In the genomic region with DNA sequence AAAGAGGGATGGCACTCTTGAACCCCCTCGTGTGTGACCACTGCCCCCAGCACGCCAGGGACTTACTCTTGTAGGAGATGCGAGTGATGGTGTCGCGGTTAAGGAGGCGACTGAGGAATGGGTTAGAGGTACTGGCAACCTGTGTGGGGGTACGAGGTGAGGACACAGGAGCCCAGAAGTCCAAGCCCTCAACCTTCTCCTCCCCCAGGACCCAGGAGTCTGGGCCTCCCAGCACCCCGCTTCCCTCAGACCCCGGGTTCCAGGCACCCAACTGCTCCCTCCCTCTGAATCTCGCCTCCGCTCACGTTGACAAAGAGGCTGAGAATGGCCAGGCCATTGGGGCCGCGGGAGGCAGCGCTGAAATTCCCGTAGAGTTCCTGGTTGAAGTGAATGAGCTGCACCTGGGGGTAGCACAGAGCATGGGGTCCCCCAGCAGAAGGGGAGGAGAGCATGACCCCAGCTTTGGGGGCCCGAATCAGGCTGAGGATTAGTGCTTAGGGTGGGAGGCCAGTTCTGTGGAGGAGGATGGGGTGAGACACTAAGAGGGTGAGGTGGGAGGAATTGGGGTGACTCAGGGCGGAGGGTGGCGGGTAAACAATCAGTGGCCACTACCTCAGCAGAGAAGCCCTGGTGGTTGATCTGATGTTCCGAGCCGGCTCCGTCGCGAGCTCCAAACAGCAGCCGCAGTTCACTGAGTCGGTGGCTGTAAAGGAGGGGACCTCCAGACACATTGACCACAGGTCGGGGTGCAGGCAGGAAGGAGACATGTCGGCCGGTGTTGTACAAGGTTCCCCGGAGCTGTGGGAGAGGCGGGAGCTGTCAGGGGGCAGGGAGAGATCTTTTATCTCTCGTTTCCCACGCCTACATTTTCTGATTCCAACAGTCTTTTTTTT, we compare ENCODE assay signal across 14 cellular contexts. TPM values are rescaled to one million over a fixed set of nuclear protein-coding genes. Genes with fewer than 3 reads are reported as not detected.
DNase-seq lines count a peak whose midpoint lies in the region; ATAC-seq and TF ChIP-seq lines count a peak whose summit lies in the region.
"Had no signal": no experiment of that assay in that cellular context is flagged by ENCODE, and none has a peak within 500 bp of the region (broad histone marks: within the 10 kb centered on the region; RNA-seq: fewer than 3 reads in every experiment).

No MANE protein-coding gene starts in this region.

- BruUV-seq in A673 (replicated peaks; lab: Mats Ljungman, UMichigan), result no TSS peak

- CTCF ChIA-PET in A673 (lab: Charles Lee), result interaction anchor here (0.7 kb wide), 1 partner anchor 17 kb away, joined by 9 read pairs; no protein-coding TSS in a partner anchor
- CTCF ChIA-PET in activated CD8-positive, alpha-beta T cell treated with anti-CD3 and anti-CD28 coated beads, Interleukin-2, amount 10 ng/mL, durations not matched to agents 7 days and 5 days (lab: Charles Lee), result no interaction called here
- CTCF ChIA-PET in naive thymus-derived CD4-positive, alpha-beta T cell (lab: Charles Lee), result no interaction called here

- H4K20me1 ChIP-seq in GM23338 (replicated peaks; ENCODE audit: insufficient read depth), result no peaks in the 10 kb centered on the region

- no peaks in the 10 kb centered on the region for H3K9me2 ChIP-seq in GM23338 (ENCODE audit: insufficient read depth)

- H3K27me3 ChIP-seq in A673 (replicated peaks; ENCODE audit: insufficient read depth, low read depth, low read length, poor library complexity) (no peaks in the 10 kb centered on the region), GM23338 (ENCODE audit: insufficient read depth) (peaks cover 21% of the 10 kb centered on the region), prostate gland (replicated peaks; ENCODE audit: insufficient read depth) (no peaks in the 10 kb centered on the region)
- no peaks in the 10 kb centered on the region for H3K27me3 ChIP-seq in naive thymus-derived CD4-positive, alpha-beta T cell (ENCODE audit: control insufficient read depth in 2 of 2, insufficient read depth in 2 of 2, low read length in 2 of 2)
- H3K27me3 ChIP-seq: ovary, thyroid gland had no signal

- H3K36me3 Mint-ChIP-seq in GM23338 (ENCODE audit: low read depth), result peaks cover 36% of the 10 kb centered on the region
- H3K36me3 Mint-ChIP-seq in activated CD8-positive, alpha-beta T cell treated with anti-CD3 and anti-CD28 coated beads, Interleukin-2, amount 10 ng/mL, durations not matched to agents 7 days and 5 days (ENCODE audit: low read depth), result no peaks in the 10 kb centered on the region
- H3K36me3 Mint-ChIP-seq in naive thymus-derived CD4-positive, alpha-beta T cell, result peaks cover 0 to 5% (median 0%) of the 10 kb centered on the region in 5 donors

- intact Hi-C loops in A673 (cut with micrococcal nuclease; ENCODE audit: unreplicated experiment) (loop anchor here (10.0 kb wide), 1 partner anchor 325 kb away; a partner anchor contains a TSS), prostate gland (cut with DNase I) (loop anchor here (5.0 to 10.0 kb wide), 2 partner anchors 73 to 325 kb away; a partner anchor contains a TSS)
- intact Hi-C loops in naive thymus-derived CD4-positive, alpha-beta T cell (cut with micrococcal nuclease), result loop anchor here (5.0 to 10.0 kb wide), 13 partner anchors 38 to 1527 kb away; a partner anchor contains a TSS

- H3K9me3 Mint-ChIP-seq in GM23338, result no peaks in the 10 kb centered on the region
- H3K9me3 Mint-ChIP-seq in activated CD8-positive, alpha-beta T cell treated with anti-CD3 and anti-CD28 coated beads, Interleukin-2, amount 10 ng/mL, durations not matched to agents 7 days and 5 days (ENCODE audit: insufficient read depth), result no peaks in the 10 kb centered on the region
- H3K9me3 Mint-ChIP-seq in naive thymus-derived CD4-positive, alpha-beta T cell, result peaks cover 0 to 10% (median 0%) of the 10 kb centered on the region in 11 donors

- peak overlapping the region; percentile 56; the same call in 1 of the 2 replicates for H2AFZ ChIP-seq in GM23338

- no peaks in the 10 kb centered on the region for H3K36me3 ChIP-seq in A673 (ENCODE audit: insufficient read depth, low read length, poor library complexity, severe bottlenecking)
- no peaks in the 10 kb centered on the region for H3K36me3 ChIP-seq in GM23338 (ENCODE audit: insufficient read depth)
- peaks cover 0 to 12% (median 0%) of the 10 kb centered on the region in 3 experiments for H3K36me3 ChIP-seq in naive thymus-derived CD4-positive, alpha-beta T cell (ENCODE audit: control insufficient read depth in 2 of 3, insufficient read depth in 3 of 3, low read length in 3 of 3)
- no peaks in the 10 kb centered on the region for H3K36me3 ChIP-seq in prostate gland
- H3K36me3 ChIP-seq: ovary, thyroid gland had no signal

- peak overlapping the region; percentile 53 for H3K27ac ChIP-seq in A673 (ENCODE audit: low read depth, low read length, poor library complexity, severe bottlenecking)
- H3K27ac ChIP-seq in GM23338 (ENCODE audit: low read depth), result no peak overlapping the region
- H3K27ac ChIP-seq in naive thymus-derived CD4-positive, alpha-beta T cell (ENCODE audit: low read depth, low read length), result no peak overlapping the region
- H3K27ac ChIP-seq in prostate gland, result no peak overlapping the region

- peaks cover 18% of the 10 kb centered on the region for H3K27me3 Mint-ChIP-seq in GM23338 (ENCODE audit: insufficient read depth, low read depth, poor library complexity)
- no peaks in the 10 kb centered on the region for H3K27me3 Mint-ChIP-seq in activated CD8-positive, alpha-beta T cell treated with anti-CD3 and anti-CD28 coated beads, Interleukin-2, amount 10 ng/mL, durations not matched to agents 7 days and 5 days (ENCODE audit: low read depth)
- peaks cover 0 to 11% (median 0%) of the 10 kb centered on the region in 5 donors for H3K27me3 Mint-ChIP-seq in naive thymus-derived CD4-positive, alpha-beta T cell

- 68% methylated on average over 33 of the region's 33 CpGs for WGBS in prostate gland

- peak overlapping the region; percentile 92 for H3K27ac Mint-ChIP-seq in GM23338
- peak overlapping the region; percentile 96 for H3K27ac Mint-ChIP-seq in activated CD8-positive, alpha-beta T cell treated with anti-CD3 and anti-CD28 coated beads, Interleukin-2, amount 10 ng/mL, durations not matched to agents 7 days and 5 days
- peak overlapping the region in 7 of 9 donors; percentile 58 to 98 (median 97) for H3K27ac Mint-ChIP-seq in naive thymus-derived CD4-positive, alpha-beta T cell

- H3K4me1 Mint-ChIP-seq in GM23338, result peaks cover 31% of the 10 kb centered on the region
- H3K4me1 Mint-ChIP-seq in activated CD8-positive, alpha-beta T cell treated with anti-CD3 and anti-CD28 coated beads, Interleukin-2, amount 10 ng/mL, durations not matched to agents 7 days and 5 days (ENCODE audit: low read depth), result peaks cover 39% of the 10 kb centered on the region
- peaks cover 9 to 37% (median 32%) of the 10 kb centered on the region in 7 donors for H3K4me1 Mint-ChIP-seq in naive thymus-derived CD4-positive, alpha-beta T cell

- no peaks in the 10 kb centered on the region for H3K79me2 ChIP-seq in GM23338 (replicated peaks; ENCODE audit: insufficient read depth)

- H3K4me1 ChIP-seq in A673 (ENCODE audit: insufficient read depth, low read length, poor library complexity, severe bottlenecking) (peaks cover 22% of the 10 kb centered on the region), GM23338 (ENCODE audit: insufficient read depth) (peaks cover 30% of the 10 kb centered on the region), prostate gland (replicated peaks) (peaks cover 5% of the 10 kb centered on the region)
- H3K4me1 ChIP-seq in naive thymus-derived CD4-positive, alpha-beta T cell (ENCODE audit: control insufficient read depth in 2 of 2, insufficient read depth in 2 of 2, low read length in 2 of 2), result peaks cover 18 to 22% of the 10 kb centered on the region in 2 donors

- POLR2A ChIA-PET in A673 (lab: Charles Lee; ENCODE audit: low non-redundant PET), result interaction anchor here (0.5 kb wide), 1 partner anchor 11 kb away, joined by 4 read pairs; no protein-coding TSS in a partner anchor
- POLR2A ChIA-PET in activated CD8-positive, alpha-beta T cell treated with anti-CD3 and anti-CD28 coated beads, Interleukin-2, amount 10 ng/mL, durations not matched to agents 7 days and 5 days (lab: Charles Lee), result no interaction called here
- POLR2A ChIA-PET in naive thymus-derived CD4-positive, alpha-beta T cell (lab: Charles Lee), result interaction anchor here (0.7 kb wide), 1 partner anchor 9 kb away, joined by 5 read pairs; no protein-coding TSS in a partner anchor

- H3K4me3 ChIP-seq in A673 (ENCODE audit: low read depth, low read length, poor library complexity, severe bottlenecking) (no peak overlapping the region), GM23338 (peak overlapping the region; percentile 75), prostate gland (no peak overlapping the region)
- no peak overlapping the region for H3K4me3 ChIP-seq in naive thymus-derived CD4-positive, alpha-beta T cell (ENCODE audit: low read length)
- H3K4me3 ChIP-seq: ovary had no signal

- H3K4me3 Mint-ChIP-seq in GM23338, result peak overlapping the region; percentile 81; the same call in 1 of the 3 replicates
- peak overlapping the region; percentile 97 for H3K4me3 Mint-ChIP-seq in activated CD8-positive, alpha-beta T cell treated with anti-CD3 and anti-CD28 coated beads, Interleukin-2, amount 10 ng/mL, durations not matched to agents 7 days and 5 days
- peak overlapping the region in 8 of 10 donors; percentile 20 to 100 (median 50) for H3K4me3 Mint-ChIP-seq in naive thymus-derived CD4-positive, alpha-beta T cell

- no peak for ATAC-seq in GM23338
- ATAC-seq in activated CD8-positive, alpha-beta T cell treated with anti-CD3 and anti-CD28 coated beads, Interleukin-2, amount 10 ng/mL, durations not matched to agents 7 days and 5 days, result no peak
- ATAC-seq in naive thymus-derived CD4-positive, alpha-beta T cell, result no peak
- ATAC-seq: SK-N-SH treated with all-trans-retinoic acid at 6 μM for 48 hours had no signal

- TF ChIP-seq CTCF in A673 (conservative IDR thresholded peaks at IDR 0.05; ENCODE audit: low read depth, low read length) (no peak), GM23338 (conservative IDR thresholded peaks at IDR 0.05; ENCODE audit: low read depth in 2 of 2) (no peak), prostate gland (IDR thresholded peaks at IDR 0.05) (no peak)

- peaks cover 27% of the 10 kb centered on the region for H3F3A ChIP-seq in GM23338 (replicated peaks; ENCODE audit: low read depth)

- no peak for TF ChIP-seq POLR2A in prostate gland (IDR thresholded peaks at IDR 0.05)

- peak overlapping the region; percentile 83 for H3K4me2 ChIP-seq in GM23338

- DNase-seq in A673 (ENCODE audit: low spot score) (no peak), GM23338 (ENCODE audit: low spot score) (peak; percentile 63), NK-92 (lab: John Stamatoyannopoulos, UW; ENCODE audit: unreplicated experiment) (no peak), prostate gland (ENCODE audit: low spot score) (no peak), DMS79 (lab: John Stamatoyannopoulos, UW) (no peak), NCI-H1436 (lab: John Stamatoyannopoulos, UW) (no peak)
- DNase-seq in activated CD8-positive, alpha-beta T cell treated with anti-CD3 and anti-CD28 coated beads, Interleukin-2, amount 10 ng/mL, durations not matched to agents 7 days and 5 days, result no peak
- no peak for DNase-seq in naive thymus-derived CD4-positive, alpha-beta T cell
- DNase-seq: central memory CD4-positive, alpha-beta T cell; MM.1S; NCI-H748 treated with DMSO at 0.1 percent for 48 hours had no signal

- H3K9me3 ChIP-seq in A673 (ENCODE audit: low read depth, low read length, poor library complexity, severe bottlenecking), result no peaks in the 10 kb centered on the region
- H3K9me3 ChIP-seq in naive thymus-derived CD4-positive, alpha-beta T cell (ENCODE audit: control insufficient read depth in 2 of 3, low read length in 3 of 3), result no peaks in the 10 kb centered on the region
- no peaks in the 10 kb centered on the region for H3K9me3 ChIP-seq in prostate gland
- H3K9me3 ChIP-seq: ovary, thyroid gland had no signal

RNA-seq across cellular contexts. Expression of a gene that starts 2.5 kb away (rescaled TPM):
- total RNA-seq in A673 (2021), result 14.2 and 22.1 TPM in 2 replicates
- 5.7 and 5.9 TPM in 2 replicates for total RNA-seq in GM23338 (2014; rRNA removed; shearing (Covaris generic))
- polyA plus RNA-seq in GM23338 (2016; fragmentation: Nextera tagmentation; extraction: Ambion mirVana), result 5.0 and 6.3 TPM in 2 replicates
- 10 to 100 TPM; 17.3 to 18.3 TPM for total RNA-seq in activated CD8-positive, alpha-beta T cell treated with anti-CD3 and anti-CD28 coated beads, Interleukin-2, amount 10 ng/mL, durations not matched to agents 7 days and 5 days
- 10 to 100 TPM; 11.9 to 79.9 (median 33.2) TPM for total RNA-seq in naive thymus-derived CD4-positive, alpha-beta T cell
- polyA plus RNA-seq in naive thymus-derived CD4-positive, alpha-beta T cell, result 100 to 1,000 TPM in 1 of 2 donors, 10 to 100 TPM in 1; 61.7 to 130 TPM
- total RNA-seq in prostate gland, result 10 to 100 TPM; 14.3 to 52.7 TPM

RNA-seq across cellular contexts. Expression of a gene that starts 6.3 kb away (rescaled TPM):
- total RNA-seq in A673 (2021) (36.8 and 38.2 TPM in 2 replicates), prostate gland (10 to 100 TPM in 1 of 2 donors, 1 to 10 TPM in 1; 7.0 to 11.2 TPM)
- 8.8 and 9.8 TPM in 2 replicates for total RNA-seq in GM23338 (2014; rRNA removed; shearing (Covaris generic))
- 29.7 and 38.8 TPM in 2 replicates for polyA plus RNA-seq in GM23338 (2016; fragmentation: Nextera tagmentation; extraction: Ambion mirVana)
- 1 to 10 TPM; 5.2 to 6.3 TPM for total RNA-seq in activated CD8-positive, alpha-beta T cell treated with anti-CD3 and anti-CD28 coated beads, Interleukin-2, amount 10 ng/mL, durations not matched to agents 7 days and 5 days
- total RNA-seq in naive thymus-derived CD4-positive, alpha-beta T cell, result 10 to 100 TPM in 4 of 5 experiments, 1 to 10 TPM in 1; 7.5 to 20.5 (median 12.5) TPM
- 1 to 10 TPM; 6.3 to 8.0 TPM for polyA plus RNA-seq in naive thymus-derived CD4-positive, alpha-beta T cell

RNA-seq across cellular contexts. Expression of a gene that starts 20.4 kb away (rescaled TPM):
- 38.8 and 43.0 TPM in 2 replicates for total RNA-seq in A673 (2021)
- 39.8 and 50.3 TPM in 2 replicates for total RNA-seq in GM23338 (2014; rRNA removed; shearing (Covaris generic))
- 18.3 TPM in 2 replicates for polyA plus RNA-seq in GM23338 (2016; fragmentation: Nextera tagmentation; extraction: Ambion mirVana)
- 10 to 100 TPM; 33.0 to 33.1 TPM for total RNA-seq in activated CD8-positive, alpha-beta T cell treated with anti-CD3 and anti-CD28 coated beads, Interleukin-2, amount 10 ng/mL, durations not matched to agents 7 days and 5 days
- total RNA-seq in naive thymus-derived CD4-positive, alpha-beta T cell, result 10 to 100 TPM; 20.1 to 34.7 (median 30.5) TPM
- polyA plus RNA-seq in naive thymus-derived CD4-positive, alpha-beta T cell, result 10 to 100 TPM; 11.2 to 11.7 TPM
- 10 to 100 TPM; 24.8 to 25.4 TPM for total RNA-seq in prostate gland

RNA-seq across cellular contexts. Expression of a gene that starts 20.8 kb away (rescaled TPM):
- total RNA-seq in A673 (2021) (1,417 and 1,448 TPM in 2 replicates), prostate gland (1,000 to 10,000 TPM; 2,096 to 3,914 TPM)
- 1,660 and 1,898 TPM in 2 replicates for total RNA-seq in GM23338 (2014; rRNA removed; shearing (Covaris generic))
- 2,011 and 2,172 TPM in 2 replicates for polyA plus RNA-seq in GM23338 (2016; fragmentation: Nextera tagmentation; extraction: Ambion mirVana)
- 1,000 to 10,000 TPM; 1,371 to 1,433 TPM for total RNA-seq in activated CD8-positive, alpha-beta T cell treated with anti-CD3 and anti-CD28 coated beads, Interleukin-2, amount 10 ng/mL, durations not matched to agents 7 days and 5 days
- 1,000 to 10,000 TPM; 1,570 to 2,826 (median 2,745) TPM for total RNA-seq in naive thymus-derived CD4-positive, alpha-beta T cell
- polyA plus RNA-seq in naive thymus-derived CD4-positive, alpha-beta T cell, result 1,000 to 10,000 TPM; 2,813 to 2,817 TPM

RNA-seq across cellular contexts. Expression of a gene that starts 24.9 kb away (rescaled TPM):
- 5.5 and 6.1 TPM in 2 replicates for total RNA-seq in A673 (2021)
- total RNA-seq in GM23338 (2014; rRNA removed; shearing (Covaris generic)), result 2.3 and 4.5 TPM in 2 replicates
- 0.90 and 1.0 TPM in 2 replicates for polyA plus RNA-seq in GM23338 (2016; fragmentation: Nextera tagmentation; extraction: Ambion mirVana)
- 1 to 10 TPM; 1.7 to 2.3 TPM for total RNA-seq in activated CD8-positive, alpha-beta T cell treated with anti-CD3 and anti-CD28 coated beads, Interleukin-2, amount 10 ng/mL, durations not matched to agents 7 days and 5 days
- total RNA-seq in naive thymus-derived CD4-positive, alpha-beta T cell, result 1 to 10 TPM in 3 of 5 experiments, under 1 TPM in 1, not detected in 1; 0.80 to 3.7 (median 2.9) TPM
- under 1 TPM in 1 of 2 donors, not detected in 1; 0.66 TPM for polyA plus RNA-seq in naive thymus-derived CD4-positive, alpha-beta T cell
- 1 to 10 TPM; 2.8 to 8.8 TPM for total RNA-seq in prostate gland
- total RNA-seq: thyroid gland had no signal
